23 cellular contexts compared by ENCODE assay signal in genomic region chrX:10078266-10078665, GRCh38.
"Had no signal": no experiment of that assay in that cellular context is flagged by ENCODE, and none has a peak within 500 bp of the region (broad histone marks: within the 10 kb centered on the region; RNA-seq: fewer than 3 reads in every experiment).

No MANE protein-coding gene starts in this region.

- H3K36me3 ChIP-seq: brain microvascular endothelial cell had no signal

- H3K27me3 Mint-ChIP-seq: activated CD4-positive, alpha-beta memory T cell treated with anti-CD3 and anti-CD28 coated beads for 36 hours; activated CD4-positive, alpha-beta T cell treated with anti-CD3 and anti-CD28 coated beads for 36 hours; activated CD4-positive, alpha-beta T cell treated with anti-CD3 and anti-CD28 coated beads, Interleukin-2, amount 10 ng/mL, durations not matched to agents 24 days and 14 days; activated naive CD8-positive, alpha-beta T cell; activated T-helper 17 cell treated with anti-CD3 and anti-CD28 coated beads, Interleukin-2, amount 50 U/mL, for 72 hours; central memory CD8-positive, alpha-beta T cell; effector memory CD8-positive, alpha-beta T cell had no signal

- H3K4me3 Mint-ChIP-seq: activated CD4-positive, alpha-beta memory T cell treated with anti-CD3 and anti-CD28 coated beads for 36 hours; activated CD4-positive, alpha-beta T cell treated with anti-CD3 and anti-CD28 coated beads for 36 hours; activated CD4-positive, alpha-beta T cell treated with anti-CD3 and anti-CD28 coated beads, Interleukin-2, amount 10 ng/mL, durations not matched to agents 24 days and 14 days; activated naive CD8-positive, alpha-beta T cell; activated T-cell treated with anti-CD3 and anti-CD28 coated beads, Interleukin-2, amount 50 U/mL, for 4 hours; activated T-helper 17 cell treated with anti-CD3 and anti-CD28 coated beads, Interleukin-2, amount 50 U/mL, for 72 hours; central memory CD8-positive, alpha-beta T cell; effector memory CD8-positive, alpha-beta T cell had no signal

- H3K27me3 ChIP-seq: brain microvascular endothelial cell had no signal

- DNase-seq: activated CD4-positive, alpha-beta memory T cell treated with anti-CD3 and anti-CD28 coated beads for 36 hours; activated CD4-positive, alpha-beta T cell treated with anti-CD3 and anti-CD28 coated beads for 36 hours; activated CD4-positive, alpha-beta T cell treated with anti-CD3 and anti-CD28 coated beads, Interleukin-2, amount 10 ng/mL, durations not matched to agents 24 days and 14 days; activated CD4-positive, CD25-positive, alpha-beta regulatory T cell; activated CD4-positive, CD25-positive, alpha-beta regulatory T cell treated with anti-CD3 and anti-CD28 coated beads, Interleukin-2, amount 50 U/mL, for 72 hours; activated gamma-delta T cell treated with Interleukin-2 at 50 U/mL for 16 hours; activated naive CD4-positive, alpha-beta T cell treated with anti-CD3 and anti-CD28 coated beads, Interleukin-2, amount 50 U/mL, for 16 hours; activated naive CD4-positive, alpha-beta T cell treated with Interleukin-2 at 50 U/mL for 16 hours; activated T-cell treated with anti-CD3 and anti-CD28 coated beads, Interleukin-2, amount 50 U/mL, for 4 hours; amniotic stem cell; anterior cingulate cortex; brain microvascular endothelial cell; cortex of kidney; dermis blood vessel endothelial cell; effector CD4-positive, alpha-beta T cell; effector memory CD8-positive, alpha-beta T cell; head of caudate nucleus had no signal

- H3K27ac ChIP-seq: brain microvascular endothelial cell, epithelial cell of prostate had no signal

- FAIRE-seq: astrocyte, frontal cortex had no signal

- H3K9me3 Mint-ChIP-seq: activated CD4-positive, alpha-beta memory T cell treated with anti-CD3 and anti-CD28 coated beads for 36 hours; activated CD4-positive, alpha-beta T cell treated with anti-CD3 and anti-CD28 coated beads, Interleukin-2, amount 10 ng/mL, durations not matched to agents 24 days and 14 days; activated T-cell treated with anti-CD3 and anti-CD28 coated beads, Interleukin-2, amount 50 U/mL, for 4 hours; activated T-helper 17 cell treated with anti-CD3 and anti-CD28 coated beads, Interleukin-2, amount 50 U/mL, for 72 hours; central memory CD8-positive, alpha-beta T cell; effector memory CD8-positive, alpha-beta T cell had no signal

- H3K27ac Mint-ChIP-seq: activated CD4-positive, alpha-beta memory T cell treated with anti-CD3 and anti-CD28 coated beads for 36 hours; activated CD4-positive, alpha-beta T cell treated with anti-CD3 and anti-CD28 coated beads for 36 hours; activated CD4-positive, alpha-beta T cell treated with anti-CD3 and anti-CD28 coated beads, Interleukin-2, amount 10 ng/mL, durations not matched to agents 24 days and 14 days; activated naive CD8-positive, alpha-beta T cell; activated T-helper 17 cell treated with anti-CD3 and anti-CD28 coated beads, Interleukin-2, amount 50 U/mL, for 72 hours; effector memory CD8-positive, alpha-beta T cell had no signal
